ENCODE assay signal across 9 cellular contexts in genomic region chr17:73068322-73069153, GRCh38. TPM values are rescaled to one million over a fixed set of nuclear protein-coding genes. Genes with fewer than 3 reads are reported as not detected.
DNase-seq lines count a peak whose midpoint lies in the region; ATAC-seq and TF ChIP-seq lines count a peak whose summit lies in the region.
"Had no signal": no experiment of that assay in that cellular context is flagged by ENCODE, and none has a peak within 500 bp of the region (broad histone marks: within the 10 kb centered on the region; RNA-seq: fewer than 3 reads in every experiment).

No MANE protein-coding gene starts in this region.

- H3K27ac ChIP-seq in PC-3 (ENCODE audit: low read length) (peak overlapping the region; percentile 50), neutrophil (peak overlapping the region; percentile 86), MM.1S (ENCODE audit: low read length) (no peak overlapping the region)

- H3K27me3 ChIP-seq in PC-3 (ENCODE audit: low read length), result no peaks in the 10 kb centered on the region
- no peaks in the 10 kb centered on the region for H3K27me3 ChIP-seq in neutrophil
- no peaks in the 10 kb centered on the region for H3K27me3 ChIP-seq in MM.1S (replicated peaks; ENCODE audit: insufficient read depth, low read length)

- H3K4me3 Mint-ChIP-seq in activated naive CD4-positive, alpha-beta T cell treated with anti-CD3 and anti-CD28 coated beads, Interleukin-2, amount 10 ng/mL, durations not matched to agents 7 days and 5 days, result no peak overlapping the region
- H3K4me3 Mint-ChIP-seq: activated naive CD4-positive, alpha-beta T cell treated with anti-CD3 and anti-CD28 coated beads, Interleukin-2, amount 50 U/mL, for 24 hours had no signal

- H3K36me3 ChIP-seq in PC-3 (ENCODE audit: low read depth, low read length) (0 out of 2 replicates have a peak, but pooled peaks cover 5% of the 10 kb centered on the region), neutrophil (no peaks in the 10 kb centered on the region), MM.1S (replicated peaks; ENCODE audit: insufficient read depth, low read length) (no peaks in the 10 kb centered on the region)

- TF ChIP-seq CTCF in PC-3 (conservative IDR thresholded peaks at IDR 0.05; ENCODE audit: low read depth, low read length) (no peak), epithelial cell of esophagus (IDR thresholded peaks at IDR 0.05; ENCODE audit: insufficient read depth, low read depth, low read length, missing control alignments) (no peak), neutrophil (IDR thresholded peaks at IDR 0.05) (no peak), MM.1S (IDR thresholded peaks at IDR 0.05; ENCODE audit: low read length) (no peak)

- H3K9ac ChIP-seq in PC-3 (ENCODE audit: low read length) (no peak overlapping the region), MM.1S (ENCODE audit: low read length) (no peak overlapping the region)

- H3K27me3 Mint-ChIP-seq in activated naive CD4-positive, alpha-beta T cell treated with anti-CD3 and anti-CD28 coated beads, Interleukin-2, amount 10 ng/mL, durations not matched to agents 7 days and 5 days, result no peaks in the 10 kb centered on the region
- H3K27me3 Mint-ChIP-seq: activated naive CD4-positive, alpha-beta T cell treated with anti-CD3 and anti-CD28 coated beads, Interleukin-2, amount 50 U/mL, for 24 hours had no signal

- peaks cover 12% of the 10 kb centered on the region for H3K4me1 ChIP-seq in PC-3 (ENCODE audit: insufficient read depth, low read length)
- peaks cover 82 to 89% of the 10 kb centered on the region in 2 experiments for H3K4me1 ChIP-seq in neutrophil (ENCODE audit: control insufficient read depth in 1 of 2, insufficient read depth in 1 of 2, low read depth in 1 of 2, low read length in 1 of 2)
- H3K4me1 ChIP-seq in MM.1S (ENCODE audit: low read length), result no peaks in the 10 kb centered on the region

- no peak overlapping the region for H3K4me3 ChIP-seq in PC-3 (ENCODE audit: low read length)
- no peak overlapping the region for H3K4me3 ChIP-seq in epithelial cell of esophagus (ENCODE audit: low read length)
- H3K4me3 ChIP-seq in neutrophil (ENCODE audit: low read depth in 1 of 2, low read length in 1 of 2), result no peak overlapping the region
- H3K4me3 ChIP-seq in MM.1S (ENCODE audit: low read length), result no peak overlapping the region

- H3K9me2 ChIP-seq in PC-3 (replicated peaks; ENCODE audit: low read length), result no peaks in the 10 kb centered on the region
- no peaks in the 10 kb centered on the region for H3K9me2 ChIP-seq in MM.1S (replicated peaks; ENCODE audit: insufficient read depth, low read length)

- intact Hi-C loops in PC-3 (cut with micrococcal nuclease), result no loop called here

- peak; percentile 75 for DNase-seq in DMS 273 (lab: John Stamatoyannopoulos, UW; ENCODE audit: unreplicated experiment)
- DNase-seq in PC-3, result peak; percentile 46
- DNase-seq in epithelial cell of esophagus (ENCODE audit: low read depth), result peak; percentile 78
- DNase-seq in activated naive CD4-positive, alpha-beta T cell treated with anti-CD3 and anti-CD28 coated beads, Interleukin-2, amount 50 U/mL, for 16 hours, result no peak
- DNase-seq in HPDE6-E6E7 (ENCODE audit: extremely low spot score), result no peak
- DNase-seq in activated naive CD4-positive, alpha-beta T cell treated with anti-CD3 and anti-CD28 coated beads, Interleukin-2, amount 10 ng/mL, durations not matched to agents 7 days and 5 days, result no peak
- no peak for DNase-seq in MM.1S

- H3K27ac Mint-ChIP-seq in activated naive CD4-positive, alpha-beta T cell treated with anti-CD3 and anti-CD28 coated beads, Interleukin-2, amount 10 ng/mL, durations not matched to agents 7 days and 5 days, result no peak overlapping the region
- H3K27ac Mint-ChIP-seq: activated naive CD4-positive, alpha-beta T cell treated with anti-CD3 and anti-CD28 coated beads, Interleukin-2, amount 50 U/mL, for 24 hours had no signal

- H4K20me1 ChIP-seq in PC-3 (ENCODE audit: low read length), result no peaks in the 10 kb centered on the region
- H4K20me1 ChIP-seq in MM.1S (ENCODE audit: insufficient read depth, low read length), result no peaks in the 10 kb centered on the region

- peak; percentile 15; the same call in 1 of the 2 replicates for ATAC-seq in PC-3

- H3K4me2 ChIP-seq in PC-3 (ENCODE audit: low read length) (0 out of 2 replicates have a peak overlapping the region, but pooled peaks have one; percentile 4), MM.1S (ENCODE audit: low read depth, low read length) (no peak overlapping the region)

- H3F3A ChIP-seq in PC-3 (ENCODE audit: low read length, unreplicated experiment) (no peaks in the 10 kb centered on the region), MM.1S (ENCODE audit: insufficient read depth, low read length) (no peaks in the 10 kb centered on the region)

- H3K36me3 Mint-ChIP-seq in activated naive CD4-positive, alpha-beta T cell treated with anti-CD3 and anti-CD28 coated beads, Interleukin-2, amount 10 ng/mL, durations not matched to agents 7 days and 5 days, result peaks cover 11% of the 10 kb centered on the region

- no peaks in the 10 kb centered on the region for H3K4me1 Mint-ChIP-seq in activated naive CD4-positive, alpha-beta T cell treated with anti-CD3 and anti-CD28 coated beads, Interleukin-2, amount 10 ng/mL, durations not matched to agents 7 days and 5 days

- H2AFZ ChIP-seq in PC-3 (ENCODE audit: low read length) (no peak overlapping the region), MM.1S (ENCODE audit: low read length) (no peak overlapping the region)

- POLR2A ChIA-PET in PC-3 (lab: Charles Lee; ENCODE audit: unreplicated experiment), result no interaction called here

- BruUV-seq in PC-3 (replicated peaks; lab: Mats Ljungman, UMichigan), result no TSS peak

- H3K9me3 Mint-ChIP-seq in activated naive CD4-positive, alpha-beta T cell treated with anti-CD3 and anti-CD28 coated beads, Interleukin-2, amount 10 ng/mL, durations not matched to agents 7 days and 5 days, result no peaks in the 10 kb centered on the region
- H3K9me3 Mint-ChIP-seq: activated naive CD4-positive, alpha-beta T cell treated with anti-CD3 and anti-CD28 coated beads, Interleukin-2, amount 50 U/mL, for 24 hours had no signal

- no peaks in the 10 kb centered on the region for H3K79me2 ChIP-seq in PC-3 (ENCODE audit: low read length)
- no peaks in the 10 kb centered on the region for H3K79me2 ChIP-seq in MM.1S (ENCODE audit: low read length)

- CTCF ChIA-PET in PC-3 (lab: Charles Lee), result no interaction called here
- CTCF ChIA-PET in activated naive CD4-positive, alpha-beta T cell treated with anti-CD3 and anti-CD28 coated beads, Interleukin-2, amount 10 ng/mL, durations not matched to agents 7 days and 5 days (lab: Charles Lee), result no interaction called here

- H3K9me3 ChIP-seq in PC-3 (ENCODE audit: low read length), result no peaks in the 10 kb centered on the region
- H3K9me3 ChIP-seq in neutrophil, result no peaks in the 10 kb centered on the region
- no peaks in the 10 kb centered on the region for H3K9me3 ChIP-seq in MM.1S (replicated peaks; ENCODE audit: insufficient read depth, low read length)

RNA-seq across cellular contexts. Expression of gene SLC39A11, which starts 23.9 kb away (rescaled TPM):
- total RNA-seq in PC-3 (2014; rRNA removed), result 37.7 and 38.8 TPM in 2 replicates

Comparison
In these comparisons a context has a peak if more than half of its experiments do, and no peak if none do; other contexts are left out.
1. DNase-seq: peak in DMS 273 (single experiment), PC-3 (single experiment) and epithelial cell of esophagus (single experiment); none in activated naive CD4-positive, alpha-beta T cell treated with anti-CD3 and anti-CD28 coated beads, Interleukin-2, amount 50 U/mL, for 16 hours (single experiment), HPDE6-E6E7 (single experiment), activated naive CD4-positive, alpha-beta T cell treated with anti-CD3 and anti-CD28 coated beads, Interleukin-2, amount 10 ng/mL, durations not matched to agents 7 days and 5 days (single experiment) and MM.1S (single experiment).